ENCODE assay signal across 3 cellular contexts in genomic region chr4:10005632-10006031, GRCh38.
TF ChIP-seq lines count a peak whose summit lies in the region.

No MANE protein-coding gene starts in this region.

TF ChIP-seq in GM12878, 131 proteins besides CTCF, POLR2A, EP300 and RAD21:
- TF ChIP-seq SMARCA5 (IDR thresholded peaks at IDR 0.05) (peak; percentile 85; the same call in 1 of the 2 replicates), ZNF217 (IDR thresholded peaks at IDR 0.05) (peak; percentile 80; the same call in 1 of the 2 replicates), FOXK2 (IDR thresholded peaks at IDR 0.05) (no peak)
TF ChIP-seq in GM12878: peak in this region for 2.

TF ChIP-seq in HepG2, 621 proteins besides CTCF, POLR2A, EP300 and RAD21:
- no peak for TF ChIP-seq LRRFIP1 (CRISPR knock-in tag; conservative IDR thresholded peaks at IDR 0.05)
- peak; percentile 59; the same call in 1 of the 2 replicates for TF ChIP-seq ZNF768 (CRISPR knock-in tag; IDR thresholded peaks at IDR 0.05)

TF ChIP-seq in GM23338, 12 proteins besides CTCF, POLR2A, EP300 and RAD21:
- TF ChIP-seq REST (IDR thresholded peaks at IDR 0.05; ENCODE audit: unreplicated experiment) (no peak), EZH2 (IDR thresholded peaks at IDR 0.05; ENCODE audit: low read depth, unreplicated experiment) (no peak), STAT1 (IDR thresholded peaks at IDR 0.05; ENCODE audit: unreplicated experiment) (no peak), CREB1 (CRISPR knock-in tag; IDR thresholded peaks at IDR 0.05; ENCODE audit: low read depth) (no peak), JUNB (IDR thresholded peaks at IDR 0.05; ENCODE audit: unreplicated experiment) (no peak), POLR2AphosphoS5 (IDR thresholded peaks at IDR 0.05; ENCODE audit: low read depth) (no peak), ZNF331 (CRISPR knock-in tag; IDR thresholded peaks at IDR 0.05; ENCODE audit: low read depth) (no peak)
TF ChIP-seq in GM23338: peak in this region for 0.
